ENCODE assay signal across 8 cellular contexts in genomic region chr1:40161888-40162397, GRCh38. TPM values are rescaled to one million over a fixed set of nuclear protein-coding genes. Genes with fewer than 3 reads are reported as not detected.
DNase-seq lines count a peak whose midpoint lies in the region; ATAC-seq, FAIRE-seq and TF ChIP-seq lines count a peak whose summit lies in the region.

No MANE protein-coding gene starts in this region.

- peaks cover 5% of the 10 kb centered on the region for H3K4me1 ChIP-seq in mesendoderm (ENCODE audit: control insufficient read depth, low read depth, low read length)

- H3K4me2 ChIP-seq in mesendoderm (ENCODE audit: low read length), result peak overlapping the region; percentile 77

- H3K79me1 ChIP-seq in mesendoderm (ENCODE audit: low read length), result peaks cover 7% of the 10 kb centered on the region

- no peak for FAIRE-seq in bronchial epithelial cell (lab: Jason Lieb, UNC)

- no peak overlapping the region for H3K23ac ChIP-seq in mesendoderm (ENCODE audit: low read length)

- peak overlapping the region; percentile 99 for H3K56ac ChIP-seq in mesendoderm (ENCODE audit: low read length)

- no peak overlapping the region for H4K8ac ChIP-seq in mesendoderm (ENCODE audit: low read depth, low read length)

- no CpG with 5 or more reads among the region's 16 CpGs for WGBS in mesendoderm (ENCODE audit: extremely low coverage, insufficient coverage, low lambda C conversion rate)

- peaks cover 44% of the 10 kb centered on the region for H3K79me2 ChIP-seq in mesendoderm (ENCODE audit: control insufficient read depth, insufficient read depth, low read length)

- no peak overlapping the region for H2BK15ac ChIP-seq in mesendoderm (replicated peaks; ENCODE audit: low read depth)

- H3K27me3 ChIP-seq in bronchial epithelial cell (ENCODE audit: control insufficient read depth, insufficient read depth, low read length) (no peaks in the 10 kb centered on the region), mesendoderm (ENCODE audit: insufficient read depth, low read length, poor library complexity) (no peaks in the 10 kb centered on the region)

- no peak overlapping the region for H2AK5ac ChIP-seq in mesendoderm (ENCODE audit: low read length)

- peak overlapping the region; percentile 87 for H3K4ac ChIP-seq in mesendoderm (ENCODE audit: low read depth, low read length)

- H4K5ac ChIP-seq in mesendoderm (ENCODE audit: low read length), result no peak overlapping the region

- peak overlapping the region; percentile 93 for H3K4me3 ChIP-seq in bronchial epithelial cell (ENCODE audit: low read depth, low read length)
- H3K4me3 ChIP-seq in mesendoderm (ENCODE audit: low read length), result peak overlapping the region; percentile 99

- H3K36me3 ChIP-seq in bronchial epithelial cell (ENCODE audit: control insufficient read depth, insufficient read depth, low read length) (no peaks in the 10 kb centered on the region), mesendoderm (ENCODE audit: control insufficient read depth, insufficient read depth, low read length) (no peaks in the 10 kb centered on the region)

- no peak for DNase-seq in bronchial epithelial cell (ENCODE audit: low read depth)
- no peak for DNase-seq in mesendoderm
- no peak for DNase-seq in hippocampal formation (lab: John Stamatoyannopoulos, UW)
- DNase-seq in iPS-NIHi7 (ENCODE audit: extremely low spot score), result no peak
- DNase-seq in NCI-H146 (lab: John Stamatoyannopoulos, UW), result no peak
- DNase-seq in activated naive CD4-positive, alpha-beta T cell (lab: John Stamatoyannopoulos, UW), result no peak

- H3K9ac ChIP-seq in mesendoderm (ENCODE audit: low read length), result peak overlapping the region; percentile 98

- H3K18ac ChIP-seq in mesendoderm (ENCODE audit: low read length), result peak overlapping the region; percentile 56

- H2BK5ac ChIP-seq in mesendoderm (ENCODE audit: low read length), result no peak overlapping the region

- peak overlapping the region; percentile 89 for H3K27ac ChIP-seq in C4-2B
- peak overlapping the region; percentile 85 for H3K27ac ChIP-seq in mesendoderm (ENCODE audit: low read depth, low read length)

- peak; percentile 16 for ATAC-seq in HG03139 (IDR thresholded peaks at IDR 0.05; ENCODE audit: unreplicated experiment)

- peak; percentile 27 for TF ChIP-seq CTCF in C4-2B (conservative IDR thresholded peaks at IDR 0.05)
- peak; percentile 32 for TF ChIP-seq CTCF in bronchial epithelial cell (IDR thresholded peaks at IDR 0.05; ENCODE audit: insufficient read depth, low read length, severe bottlenecking)

- H2BK120ac ChIP-seq in mesendoderm (ENCODE audit: low read depth, low read length), result no peak overlapping the region

RNA-seq across cellular contexts. Expression of gene RLF, which starts 0.8 kb away (rescaled TPM):
- total RNA-seq in bronchial epithelial cell, result 26.9 and 28.3 TPM in 2 replicates
- polyA plus RNA-seq in mesendoderm (2013, experiment 1 of 2), result 7.8 TPM
- polyA plus RNA-seq in mesendoderm (2013, experiment 2 of 2), result 7.9 TPM
